Comparison of ENCODE assay signal across 9 cellular contexts in the genomic region with DNA sequence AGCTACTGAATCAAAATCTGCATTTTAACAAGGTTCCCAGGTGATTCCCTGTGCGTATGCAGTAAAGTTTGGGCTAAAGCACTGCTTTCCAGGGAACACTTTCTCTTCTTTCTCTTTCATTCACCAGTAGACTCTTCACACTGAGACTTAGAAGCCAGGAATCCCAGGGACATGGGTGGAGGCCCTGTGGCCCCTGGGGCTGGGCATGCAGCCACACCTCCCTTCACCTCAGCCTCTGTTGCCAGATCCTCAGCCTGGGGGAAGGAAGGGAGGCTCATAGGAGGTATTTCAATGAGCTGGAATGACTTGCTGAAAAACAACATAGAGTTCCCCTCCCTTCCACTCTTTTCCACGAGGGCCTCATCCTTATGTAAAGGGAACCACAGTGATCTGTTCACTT. TPM values are rescaled to one million over a fixed set of nuclear protein-coding genes. Genes with fewer than 3 reads are reported as not detected.
DNase-seq lines count a peak whose midpoint lies in the region; ATAC-seq, FAIRE-seq and TF ChIP-seq lines count a peak whose summit lies in the region.
"Had no signal": no experiment of that assay in that cellular context is flagged by ENCODE, and none has a peak within 500 bp of the region (broad histone marks: within the 10 kb centered on the region; RNA-seq: fewer than 3 reads in every experiment).

No MANE protein-coding gene starts in this region.

- H3K36me3 Mint-ChIP-seq in CD8-positive, alpha-beta T cell, result peaks cover 26% of the 10 kb centered on the region

- peak overlapping the region; percentile 6 for H3K27ac Mint-ChIP-seq in CD8-positive, alpha-beta T cell

- peaks cover 28% of the 10 kb centered on the region for H3K79me2 ChIP-seq in Loucy (ENCODE audit: insufficient read depth, low read length)
- H3K79me2 ChIP-seq in neural cell (replicated peaks; ENCODE audit: insufficient read depth, low read length), result peaks cover 15% of the 10 kb centered on the region

- H3K9me3 Mint-ChIP-seq in CD8-positive, alpha-beta T cell, result no peaks in the 10 kb centered on the region

- CTCF ChIA-PET in CD8-positive, alpha-beta T cell (lab: Charles Lee), result no interaction called here

- H4K20me1 ChIP-seq in Loucy (ENCODE audit: insufficient read depth, low read length, poor library complexity, severe bottlenecking) (no peaks in the 10 kb centered on the region), neural cell (ENCODE audit: insufficient read depth) (no peaks in the 10 kb centered on the region)

- H3K4me2 ChIP-seq in Loucy (ENCODE audit: low read depth, low read length, poor library complexity, severe bottlenecking), result peak overlapping the region; percentile 89
- peak overlapping the region; percentile 77 for H3K4me2 ChIP-seq in neural cell (ENCODE audit: low read length)

- no peak for DNase-seq in CD8-positive, alpha-beta T cell
- DNase-seq in SHP77 (lab: John Stamatoyannopoulos, UW) (no peak), DMS53 (lab: John Stamatoyannopoulos, UW) (no peak), GM12891 (ENCODE audit: insufficient read length, low spot score) (no peak), H4 (ENCODE audit: low spot score) (no peak)

- peaks cover 23% of the 10 kb centered on the region for H3K4me1 ChIP-seq in CD8-positive, alpha-beta T cell (ENCODE audit: insufficient read depth, low read length)
- H3K4me1 ChIP-seq in Loucy (ENCODE audit: insufficient read depth, low read length, poor library complexity, severe bottlenecking), result peaks cover 18% of the 10 kb centered on the region
- peaks cover 5% of the 10 kb centered on the region for H3K4me1 ChIP-seq in ectodermal cell (ENCODE audit: control insufficient read depth, insufficient read depth, low read length)

- H3K9ac ChIP-seq in Loucy (ENCODE audit: low read depth, low read length, poor library complexity, severe bottlenecking), result peak overlapping the region; percentile 85
- H3K9ac ChIP-seq in neural cell (ENCODE audit: low read length), result peak overlapping the region; percentile 93

- no peak for ATAC-seq in CD8-positive, alpha-beta T cell

- peak overlapping the region; percentile 72 for H3K4me3 Mint-ChIP-seq in CD8-positive, alpha-beta T cell

- no peak overlapping the region for H3K27ac ChIP-seq in CD8-positive, alpha-beta T cell (ENCODE audit: low read depth, low read length)
- no peak overlapping the region for H3K27ac ChIP-seq in ectodermal cell (ENCODE audit: insufficient read depth, low read depth, low read length, poor library complexity, severe bottlenecking)
- peak overlapping the region; percentile 91 for H3K27ac ChIP-seq in neural cell (ENCODE audit: low read length)

- no peak for TF ChIP-seq EP300 in neural cell (conservative IDR thresholded peaks at IDR 0.05; ENCODE audit: poor library complexity, severe bottlenecking)

- peaks cover 28% of the 10 kb centered on the region for H3K4me1 Mint-ChIP-seq in CD8-positive, alpha-beta T cell (ENCODE audit: low read depth)

- no peak overlapping the region for H2AFZ ChIP-seq in Loucy (ENCODE audit: low read length)
- H2AFZ ChIP-seq in neural cell (ENCODE audit: low read depth, low read length), result no peak overlapping the region

- no peaks in the 10 kb centered on the region for H3K9me3 ChIP-seq in CD8-positive, alpha-beta T cell (ENCODE audit: low read length)
- H3K9me3 ChIP-seq in Loucy (ENCODE audit: insufficient read depth, low read depth, low read length) (no peaks in the 10 kb centered on the region), ectodermal cell (ENCODE audit: control insufficient read depth, low read length) (no peaks in the 10 kb centered on the region), neural cell (ENCODE audit: low read length) (no peaks in the 10 kb centered on the region)

- TF ChIP-seq POLR2A in GM12891 (IDR thresholded peaks at IDR 0.05; ENCODE audit: low read depth, low read length), result no peak

- TF ChIP-seq RAD21 in neural cell (conservative IDR thresholded peaks at IDR 0.05), result no peak

- H3K9me2 ChIP-seq in Loucy (replicated peaks; ENCODE audit: low read depth, low read length), result no peaks in the 10 kb centered on the region
- H3K9me2 ChIP-seq in neural cell (ENCODE audit: insufficient read depth, low read length), result no peaks in the 10 kb centered on the region

- no peaks in the 10 kb centered on the region for H3K27me3 ChIP-seq in CD8-positive, alpha-beta T cell (ENCODE audit: insufficient read depth, low read length)
- H3K27me3 ChIP-seq in Loucy (ENCODE audit: insufficient read depth, low read length, poor library complexity, severe bottlenecking) (no peaks in the 10 kb centered on the region), ectodermal cell (ENCODE audit: control insufficient read depth, insufficient read depth, low read length, poor library complexity, severe bottlenecking) (no peaks in the 10 kb centered on the region), neural cell (ENCODE audit: insufficient read depth, low read depth, low read length) (no peaks in the 10 kb centered on the region)

- POLR2A ChIA-PET in CD8-positive, alpha-beta T cell (lab: Charles Lee), result no interaction called here

- WGBS in ectodermal cell, 2 experiments, result 37 to 45% methylated on average over 2 of the region's 2 CpGs

- intact Hi-C loops in CD8-positive, alpha-beta T cell (cut with DNase I, micrococcal nuclease), result loop anchor here (2.0 to 5.0 kb wide), 4 partner anchors 15 to 589 kb away; a partner anchor contains a TSS

- TF ChIP-seq CTCF in CD8-positive, alpha-beta T cell (IDR thresholded peaks at IDR 0.05), result no peak
- TF ChIP-seq CTCF in Loucy (conservative IDR thresholded peaks at IDR 0.05; ENCODE audit: low read length) (no peak), neural cell (IDR thresholded peaks at IDR 0.05; ENCODE audit: poor library complexity, severe bottlenecking) (no peak)

- H3K27me3 Mint-ChIP-seq in CD8-positive, alpha-beta T cell (ENCODE audit: low read depth), result no peaks in the 10 kb centered on the region

- H3K4me3 ChIP-seq in CD8-positive, alpha-beta T cell (ENCODE audit: low read depth, low read length), result peak overlapping the region; percentile 84
- peak overlapping the region; percentile 82 for H3K4me3 ChIP-seq in Loucy (ENCODE audit: low read length, poor library complexity, severe bottlenecking)
- peak overlapping the region; percentile 67 for H3K4me3 ChIP-seq in ectodermal cell (ENCODE audit: insufficient read depth, low read depth, low read length)
- H3K4me3 ChIP-seq in neural cell (ENCODE audit: low read length), result peak overlapping the region; percentile 85

- H3K36me3 ChIP-seq in CD8-positive, alpha-beta T cell (ENCODE audit: insufficient read depth, low read length), result peaks cover 7% of the 10 kb centered on the region
- peaks cover 7% of the 10 kb centered on the region; the same call in 1 of the 2 replicates for H3K36me3 ChIP-seq in Loucy (ENCODE audit: insufficient read depth, low read length)
- H3K36me3 ChIP-seq in ectodermal cell (ENCODE audit: control insufficient read depth, insufficient read depth, low read length), result peaks cover 18% of the 10 kb centered on the region
- H3K36me3 ChIP-seq in neural cell (ENCODE audit: insufficient read depth, low read length), result no peaks in the 10 kb centered on the region

- H3F3A ChIP-seq in Loucy (ENCODE audit: low read depth), result 0 out of 2 replicates have a peak, but pooled peaks cover 5% of the 10 kb centered on the region
- H3F3A ChIP-seq in neural cell (ENCODE audit: insufficient read depth, low read length, poor library complexity, severe bottlenecking), result no peaks in the 10 kb centered on the region

- FAIRE-seq in GM12891 (lab: Jason Lieb, UNC), result no peak
- FAIRE-seq: colon had no signal

TF ChIP-seq in neural cell, 6 proteins besides CTCF, POLR2A, EP300 and RAD21:
- TF ChIP-seq POLR2AphosphoS5 (IDR thresholded peaks at IDR 0.05), result no peak

TF ChIP-seq in GM12891, 5 proteins besides CTCF, POLR2A, EP300 and RAD21:
- TF ChIP-seq TAF1 (IDR thresholded peaks at IDR 0.05; ENCODE audit: low read depth, low read length), result no peak
- TF ChIP-seq POU2F2 (IDR thresholded peaks at IDR 0.05; ENCODE audit: low read depth, low read length), result no peak
- TF ChIP-seq PAX5 (IDR thresholded peaks at IDR 0.05; ENCODE audit: insufficient read depth, low read length, severe bottlenecking), result no peak
- TF ChIP-seq SPI1 (IDR thresholded peaks at IDR 0.05; ENCODE audit: low read depth, low read length), result no peak
- no peak for TF ChIP-seq POLR2AphosphoS5 (IDR thresholded peaks at IDR 0.05; ENCODE audit: low read depth, low read length)

RNA-seq across cellular contexts. Expression of a gene that starts 1.2 kb away (rescaled TPM):
- 1 to 10 TPM; 4.8 to 5.9 TPM for total RNA-seq in CD8-positive, alpha-beta T cell
- polyA plus RNA-seq in ectodermal cell (2013, experiment 1 of 4), result 118 TPM
- 110 TPM for polyA plus RNA-seq in ectodermal cell (2013, experiment 2 of 4)
- polyA plus RNA-seq in ectodermal cell (2013, experiment 3 of 4), result 102 TPM
- 111 TPM for polyA plus RNA-seq in ectodermal cell (2013, experiment 4 of 4)
- polyA plus RNA-seq in neural cell, result 10.8 and 16.7 TPM in 2 replicates
- 19.3 and 22.2 TPM in 2 replicates for polyA minus RNA-seq in neural cell
- 40.9 TPM for polyA plus RNA-seq in GM12891 (2012; ENCODE audit: low read depth, missing spikeins)
- total RNA-seq in H4 (2014; rRNA removed; shearing (Covaris generic)), result 51.0 and 71.2 TPM in 2 replicates

RNA-seq across cellular contexts. Expression of a gene that starts 5.3 kb away (rescaled TPM):
- 10 to 100 TPM; 39.8 to 40.5 TPM for total RNA-seq in CD8-positive, alpha-beta T cell
- polyA plus RNA-seq in ectodermal cell (2013, experiment 1 of 4), result 76.3 TPM
- polyA plus RNA-seq in ectodermal cell (2013, experiment 2 of 4), result 74.7 TPM
- polyA plus RNA-seq in ectodermal cell (2013, experiment 3 of 4), result 56.0 TPM
- 60.3 TPM for polyA plus RNA-seq in ectodermal cell (2013, experiment 4 of 4)
- 9.6 and 12.0 TPM in 2 replicates for polyA plus RNA-seq in neural cell
- polyA minus RNA-seq in neural cell, result 25.2 and 26.8 TPM in 2 replicates
- polyA plus RNA-seq in GM12891 (2012; ENCODE audit: low read depth, missing spikeins), result 33.3 TPM
- total RNA-seq in H4 (2014; rRNA removed; shearing (Covaris generic)), result 62.2 and 65.0 TPM in 2 replicates

RNA-seq across cellular contexts. Expression of a gene that starts 51.7 kb away (rescaled TPM):
- total RNA-seq in CD8-positive, alpha-beta T cell, result 10 to 100 TPM; 95.6 to 96.3 TPM
- polyA plus RNA-seq in ectodermal cell (2013, experiment 1 of 4), result 68.9 TPM
- polyA plus RNA-seq in ectodermal cell (2013, experiment 2 of 4), result 81.9 TPM
- polyA plus RNA-seq in ectodermal cell (2013, experiment 3 of 4), result 71.9 TPM
- polyA plus RNA-seq in ectodermal cell (2013, experiment 4 of 4), result 81.7 TPM
- polyA plus RNA-seq in neural cell, result 93.0 and 97.8 TPM in 2 replicates
- 90.8 and 111 TPM in 2 replicates for polyA minus RNA-seq in neural cell
- 16.4 TPM for polyA plus RNA-seq in GM12891 (2012; ENCODE audit: low read depth, missing spikeins)
- 13.7 and 16.8 TPM in 2 replicates for total RNA-seq in H4 (2014; rRNA removed; shearing (Covaris generic))

RNA-seq across cellular contexts. Expression of a gene that starts 57.0 kb away (rescaled TPM):
- 1 to 10 TPM; 8.1 to 8.7 TPM for total RNA-seq in CD8-positive, alpha-beta T cell
- 35.4 TPM for polyA plus RNA-seq in ectodermal cell (2013, experiment 1 of 4)
- 40.2 TPM for polyA plus RNA-seq in ectodermal cell (2013, experiment 2 of 4)
- polyA plus RNA-seq in ectodermal cell (2013, experiment 3 of 4), result 32.5 TPM
- 39.3 TPM for polyA plus RNA-seq in ectodermal cell (2013, experiment 4 of 4)
- polyA plus RNA-seq in neural cell, result 59.3 and 62.9 TPM in 2 replicates
- polyA minus RNA-seq in neural cell, result 33.5 and 38.7 TPM in 2 replicates
- polyA plus RNA-seq in GM12891 (2012; ENCODE audit: low read depth, missing spikeins), result 26.9 TPM
- 45.9 and 54.9 TPM in 2 replicates for total RNA-seq in H4 (2014; rRNA removed; shearing (Covaris generic))
